12 cellular contexts compared by ENCODE assay signal in the genomic region with DNA sequence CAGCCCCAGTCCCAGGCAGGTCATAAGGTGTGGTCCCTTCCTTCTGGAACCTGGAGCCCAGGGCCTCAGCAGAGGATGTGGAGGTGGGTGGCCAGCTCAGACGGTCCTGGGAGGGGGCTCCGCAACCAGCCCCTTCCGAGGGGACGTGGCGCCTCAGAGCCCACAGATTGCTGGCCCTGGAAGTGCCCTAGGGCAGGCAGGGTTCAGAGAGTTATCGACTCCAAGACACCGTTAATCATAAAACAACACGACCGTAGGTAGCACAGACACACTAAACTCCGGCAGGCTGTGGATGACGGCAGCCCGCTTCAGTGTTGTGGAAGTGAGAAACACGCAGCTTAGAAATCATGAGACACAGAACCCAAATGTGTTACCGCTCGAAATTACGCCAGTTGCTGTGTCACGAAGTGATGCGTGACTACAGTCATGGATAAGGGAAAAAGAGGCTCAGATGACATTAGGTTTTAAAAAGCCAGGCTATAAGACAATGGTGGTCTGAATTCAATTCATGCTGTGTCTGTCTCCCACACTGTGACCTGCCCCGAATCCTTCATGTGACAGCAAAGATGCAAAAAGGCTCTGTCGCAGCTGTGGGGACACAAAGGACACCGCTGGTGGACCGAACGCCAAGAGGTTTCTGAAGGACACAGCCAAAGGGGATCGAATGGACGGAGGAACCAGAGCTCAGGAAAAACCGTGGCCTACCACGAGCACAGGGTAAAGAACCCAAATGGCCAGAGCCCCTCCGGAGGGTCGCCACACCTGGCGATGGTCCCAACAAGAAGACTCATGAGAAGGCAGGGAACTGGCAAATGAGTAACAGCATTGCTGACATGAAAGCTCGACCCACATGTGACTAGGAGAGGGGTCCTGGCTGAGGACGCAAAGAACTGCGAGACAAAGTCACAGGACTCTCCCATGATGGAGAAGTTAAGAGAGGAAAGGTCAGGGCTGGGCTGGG. TPM values are rescaled to one million over a fixed set of nuclear protein-coding genes. Genes with fewer than 3 reads are reported as not detected.
A peak's percentile ranks its signal among the peaks of the same experiment; 100 is the strongest.
DNase-seq lines count a peak whose midpoint lies in the region; ATAC-seq, FAIRE-seq and TF ChIP-seq lines count a peak whose summit lies in the region.
"Had no signal": no experiment of that assay in that cellular context is flagged by ENCODE, and none has a peak within 500 bp of the region (broad histone marks: within the 10 kb centered on the region; RNA-seq: fewer than 3 reads in every experiment).

No MANE protein-coding gene starts in this region.

- POLR2A ChIA-PET in HepG2 (lab: Yijun Ruan, JAX): interaction anchor here (0.5 to 1.1 kb wide), 2 partner anchors 93 to 108 kb away, joined by 3 read pairs; no protein-coding TSS in a partner anchor
- POLR2A ChIA-PET in activated CD8-positive, alpha-beta T cell treated with anti-CD3 and anti-CD28 coated beads, Interleukin-2, amount 10 ng/mL, durations not matched to agents 7 days and 5 days (lab: Charles Lee): interaction anchor here (1.1 to 1.5 kb wide), 2 partner anchors 18 to 54 kb away, joined by 3 to 4 read pairs; partner anchors contain the start of genes PTTG1IP and UBE2G2

- no peaks in the 10 kb centered on the region for H3K27me3 ChIP-seq in HepG2 (ENCODE audit: control insufficient read depth in 1 of 2, insufficient read depth in 2 of 2, low read length in 2 of 2)
- no peaks in the 10 kb centered on the region for H3K27me3 ChIP-seq in right lobe of liver
- no peaks in the 10 kb centered on the region for H3K27me3 ChIP-seq in lower lobe of right lung (ENCODE audit: low read depth)
- H3K27me3 ChIP-seq in testis: no peaks in the 10 kb centered on the region

- peaks cover 5% of the 10 kb centered on the region for H3K36me3 Mint-ChIP-seq in activated CD8-positive, alpha-beta T cell treated with anti-CD3 and anti-CD28 coated beads, Interleukin-2, amount 10 ng/mL, durations not matched to agents 7 days and 5 days (ENCODE audit: low read depth)

- H3K36me3 ChIP-seq in HepG2 (replicated peaks in 1 of 2; ENCODE audit: control insufficient read depth in 1 of 2, insufficient read depth in 2 of 2, low read length in 2 of 2) (peaks cover 0 to 1% of the 10 kb centered on the region in 2 experiments; a peak in 3 of 5 replicates), right lobe of liver (no peaks in the 10 kb centered on the region), lower lobe of right lung (no peaks in the 10 kb centered on the region), testis (ENCODE audit: low read depth, missing control alignments) (no peaks in the 10 kb centered on the region)

- no peak overlapping the region for H3K27ac ChIP-seq in HepG2 (ENCODE audit: extremely low read length, insufficient read depth, low read length)
- no peak overlapping the region for H3K27ac ChIP-seq in right lobe of liver
- H3K27ac ChIP-seq in lower lobe of right lung: peak overlapping the region; percentile 94
- peak overlapping the region; percentile 90 to 93 for H3K27ac ChIP-seq in testis

- DNase-seq in HepG2 (ENCODE audit: low spot score) (no peak), right lobe of liver (no peak), lower lobe of right lung (no peak), testis (no peak), hepatic stellate cell (ENCODE audit: low spot score) (no peak)
- DNase-seq in activated CD8-positive, alpha-beta T cell treated with anti-CD3 and anti-CD28 coated beads, Interleukin-2, amount 10 ng/mL, durations not matched to agents 7 days and 5 days: no peak
- DNase-seq: activated CD4-positive, alpha-beta T cell treated with anti-CD3 and anti-CD28 coated beads, Interleukin-2, amount 50 U/mL, for 4 hours; DMS79; midbrain; NCI-H1105 treated with DMSO at 0.1 percent for 48 hours had no signal

- H3K4me1 Mint-ChIP-seq in activated CD8-positive, alpha-beta T cell treated with anti-CD3 and anti-CD28 coated beads, Interleukin-2, amount 10 ng/mL, durations not matched to agents 7 days and 5 days (ENCODE audit: low read depth): peaks cover 17% of the 10 kb centered on the region

- H2AFZ ChIP-seq in HepG2 (ENCODE audit: low read length): no peak overlapping the region

- no peak overlapping the region for H3K9ac ChIP-seq in HepG2 (ENCODE audit: insufficient read depth, low read depth, low read length)

- no peak for TF ChIP-seq EP300 in HepG2 (IDR thresholded peaks at IDR 0.05; ENCODE audit: low read depth in 2 of 2, low read length in 2 of 2)
- no peak for TF ChIP-seq EP300 in HepG2 (CRISPR knock-in tag; IDR thresholded peaks at IDR 0.05; ENCODE audit: borderline replicate concordance)

- peak overlapping the region; percentile 80; the same call in 1 of the 2 replicates for H3K4me2 ChIP-seq in HepG2 (ENCODE audit: low read depth, low read length)

- H3K27ac Mint-ChIP-seq in activated CD8-positive, alpha-beta T cell treated with anti-CD3 and anti-CD28 coated beads, Interleukin-2, amount 10 ng/mL, durations not matched to agents 7 days and 5 days: peak overlapping the region; percentile 64

- H3K9me3 Mint-ChIP-seq in activated CD8-positive, alpha-beta T cell treated with anti-CD3 and anti-CD28 coated beads, Interleukin-2, amount 10 ng/mL, durations not matched to agents 7 days and 5 days (ENCODE audit: insufficient read depth): peaks cover 20% of the 10 kb centered on the region

- 93% methylated on average over 30 of the region's 33 CpGs for WGBS in HepG2 (ENCODE audit: low lambda C conversion rate)
- WGBS in right lobe of liver (ENCODE audit: insufficient coverage, low coverage, low lambda C conversion rate, missing lambda C conversion rate): 96% methylated on average over 25 of the region's 33 CpGs
- 83 to 85% methylated on average over 30 to 33 of the region's 33 CpGs for WGBS in testis, 2 donors

- H3K4me3 ChIP-seq in HepG2 (replicated peaks in 1 of 3; ENCODE audit: insufficient read depth in 1 of 3, low read depth in 2 of 3, low read length in 3 of 3): peak overlapping the region in 1 of 3 experiments; percentile 88; a peak in 2 of 6 replicates
- H3K4me3 ChIP-seq in right lobe of liver: no peak overlapping the region
- H3K4me3 ChIP-seq in lower lobe of right lung: no peak overlapping the region
- peak overlapping the region; percentile 83 for H3K4me3 ChIP-seq in testis

- TF ChIP-seq RAD21 in HepG2 (CRISPR knock-in tag; IDR thresholded peaks at IDR 0.05): no peak

- ATAC-seq in HepG2 (no peak), right lobe of liver (no peak), lower lobe of right lung (no peak), GM18909 (IDR thresholded peaks at IDR 0.05; ENCODE audit: poor library complexity, unreplicated experiment) (no peak), HG02642 (IDR thresholded peaks at IDR 0.05; ENCODE audit: poor library complexity, unreplicated experiment) (no peak)
- no peak for ATAC-seq in activated CD8-positive, alpha-beta T cell treated with anti-CD3 and anti-CD28 coated beads, Interleukin-2, amount 10 ng/mL, durations not matched to agents 7 days and 5 days

- peaks cover 8% of the 10 kb centered on the region; the same call in 1 of the 2 replicates for H4K20me1 ChIP-seq in HepG2 (ENCODE audit: insufficient read depth, low read length)

- peak overlapping the region; percentile 51 for H3K4me3 Mint-ChIP-seq in activated CD8-positive, alpha-beta T cell treated with anti-CD3 and anti-CD28 coated beads, Interleukin-2, amount 10 ng/mL, durations not matched to agents 7 days and 5 days

- TF ChIP-seq CTCF in HepG2 (CRISPR knock-in tag; IDR thresholded peaks at IDR 0.05) (no peak), right lobe of liver (IDR thresholded peaks at IDR 0.05) (no peak), lower lobe of right lung (IDR thresholded peaks at IDR 0.05) (no peak), testis (IDR thresholded peaks at IDR 0.05) (no peak)

- H3K9me3 ChIP-seq in HepG2 (ENCODE audit: low read length) (peaks cover 22% of the 10 kb centered on the region), right lobe of liver (peaks cover 0 to 3% (median 0%) of the 10 kb centered on the region in 4 donors), lower lobe of right lung (peaks cover 21% of the 10 kb centered on the region), testis (no peaks in the 10 kb centered on the region)

- TF ChIP-seq POLR2A in HepG2 (IDR thresholded peaks at IDR 0.05; ENCODE audit: insufficient read depth in 1 of 2, low read depth in 2 of 2, low read length in 2 of 2): no peak
- TF ChIP-seq POLR2A in right lobe of liver (IDR thresholded peaks at IDR 0.05): no peak
- no peak for TF ChIP-seq POLR2A in testis (IDR thresholded peaks at IDR 0.05)

- H3K27me3 Mint-ChIP-seq in activated CD8-positive, alpha-beta T cell treated with anti-CD3 and anti-CD28 coated beads, Interleukin-2, amount 10 ng/mL, durations not matched to agents 7 days and 5 days (ENCODE audit: low read depth): peaks cover 5% of the 10 kb centered on the region

- peaks cover 23% of the 10 kb centered on the region for H3K79me2 ChIP-seq in HepG2 (ENCODE audit: insufficient read depth, low read length)

- intact Hi-C loops in HepG2 (cut with micrococcal nuclease; ENCODE audit: unreplicated experiment): no loop called here
- intact Hi-C loops in right lobe of liver (cut with DNase I): loop anchor here in 1 of 2 donors (10.0 kb wide), 1 partner anchor 115 kb away; no protein-coding TSS in a partner anchor
- intact Hi-C loops in lower lobe of right lung (cut with DNase I): no loop called here
- intact Hi-C loops in testis (cut with DNase I; ENCODE audit: low total_unique reads): loop anchor here (5.0 to 10.0 kb wide), 2 partner anchors 53 to 115 kb away; partner anchors contain the start of gene PTTG1IP

- FAIRE-seq in HepG2 (lab: Jason Lieb, UNC): no peak

- CTCF ChIA-PET in HepG2 (lab: Yijun Ruan, JAX; ENCODE audit: low intra/inter-chr PET ratio, low total read pairs): no interaction called here
- CTCF ChIA-PET in activated CD8-positive, alpha-beta T cell treated with anti-CD3 and anti-CD28 coated beads, Interleukin-2, amount 10 ng/mL, durations not matched to agents 7 days and 5 days (lab: Charles Lee): interaction anchor here (1.0 kb wide), 1 partner anchor 481 kb away, joined by 3 read pairs; the partner anchor contains the start of gene CFAP410

- H3K4me1 ChIP-seq in HepG2 (ENCODE audit: insufficient read depth, low read length): peaks cover 34% of the 10 kb centered on the region
- peaks cover 0 to 8% (median 2%) of the 10 kb centered on the region in 4 donors for H3K4me1 ChIP-seq in right lobe of liver
- peaks cover 38% of the 10 kb centered on the region for H3K4me1 ChIP-seq in lower lobe of right lung
- H3K4me1 ChIP-seq in testis: peaks cover 12% of the 10 kb centered on the region

- no TSS peak for BruUV-seq in HepG2 (replicated peaks; lab: Mats Ljungman, UMichigan)

- in situ Hi-C loops in HepG2 (cut with HindIII; ENCODE audit: extremely low pct_ligation_motif_present, low pct_unique_long_range_greater_than_20kb): no loop called here

RNA-seq across cellular contexts. Expression of gene SUMO3, which starts 1.7 kb away (rescaled TPM):
- total RNA-seq in HepG2 (2016; rRNA removed; fragmentation: Illumina TruSeq; extraction: Trizol) (92.4 and 111 TPM in 2 replicates), right lobe of liver (10 to 100 TPM; 33.4 to 41.2 (median 36.6) TPM), lower lobe of right lung (88.2 TPM), testis (10 to 100 TPM; 69.9 to 87.9 TPM)
- total RNA-seq in HepG2 (2016; cell fraction: cytosol; rRNA removed; fragmentation: Illumina TruSeq; extraction: Trizol; ENCODE audit: low read depth): 75.4 and 89.7 TPM in 2 replicates
- total RNA-seq in HepG2 (2016; cell fraction: insoluble cytoplasmic fraction; rRNA removed; fragmentation: Illumina TruSeq; extraction: Trizol): 95.7 and 103 TPM in 2 replicates
- 169 and 187 TPM in 2 replicates for total RNA-seq in HepG2 (2016; cell fraction: membrane; rRNA removed; fragmentation: Illumina TruSeq; extraction: Trizol)
- 37.2 and 43.4 TPM in 2 replicates for total RNA-seq in HepG2 (2016; cell fraction: nucleus; rRNA removed; fragmentation: Illumina TruSeq; extraction: Trizol)
- polyA plus RNA-seq in HepG2 (2011; rRNA removed) (46.6 and 51.4 TPM in 2 replicates), testis (ENCODE audit: insufficient read depth, low read depth, low replicate concordance) (93.0 TPM)
- 69.8 and 78.7 TPM in 2 replicates for polyA plus RNA-seq in HepG2 (2011; cell fraction: cytosol; rRNA removed)
- 23.1 and 24.9 TPM in 2 replicates for polyA plus RNA-seq in HepG2 (2011; cell fraction: nucleus; rRNA removed)
- polyA plus RNA-seq in HepG2 (2012): 80.3 and 83.9 TPM in 2 replicates
- polyA plus RNA-seq in HepG2 (2016; cell fraction: cytosol; fragmentation: Illumina TruSeq; extraction: Trizol; ENCODE audit: low read depth): 129 and 158 TPM in 2 replicates
- 154 and 159 TPM in 2 replicates for polyA plus RNA-seq in HepG2 (2016; cell fraction: insoluble cytoplasmic fraction; fragmentation: Illumina TruSeq; extraction: Trizol; ENCODE audit: low read depth)
- polyA plus RNA-seq in HepG2 (2016; cell fraction: membrane; fragmentation: Illumina TruSeq; extraction: Trizol; ENCODE audit: low read depth): 228 and 251 TPM in 2 replicates
- polyA plus RNA-seq in HepG2 (2016; cell fraction: nucleus; fragmentation: Illumina TruSeq; extraction: Trizol; ENCODE audit: insufficient read depth, low read depth): 69.6 and 74.5 TPM in 2 replicates
- 52.3 and 76.3 TPM in 2 replicates for polyA minus RNA-seq in HepG2 (2011; rRNA and poly(A)+ RNA removed; ENCODE audit: low replicate concordance)
- 36.4 and 40.4 TPM in 2 replicates for polyA minus RNA-seq in HepG2 (2011; cell fraction: cytosol; rRNA and poly(A)+ RNA removed)
- 19.8 and 23.2 TPM in 2 replicates for polyA minus RNA-seq in HepG2 (2011; cell fraction: nucleus; rRNA and poly(A)+ RNA removed)
- 100 to 1,000 TPM in 1 of 2 experiments, 10 to 100 TPM in 1; 98.8 to 102 TPM for total RNA-seq in activated CD8-positive, alpha-beta T cell treated with anti-CD3 and anti-CD28 coated beads, Interleukin-2, amount 10 ng/mL, durations not matched to agents 7 days and 5 days

RNA-seq across cellular contexts. Expression of gene UBE2G2, which starts 17.9 kb away (rescaled TPM):
- total RNA-seq in HepG2 (2016; rRNA removed; fragmentation: Illumina TruSeq; extraction: Trizol) (55.4 and 62.0 TPM in 2 replicates), right lobe of liver (10 to 100 TPM; 41.5 to 54.6 (median 49.9) TPM), lower lobe of right lung (76.9 TPM), testis (10 to 100 TPM; 73.6 to 82.8 TPM)
- total RNA-seq in HepG2 (2016; cell fraction: cytosol; rRNA removed; fragmentation: Illumina TruSeq; extraction: Trizol; ENCODE audit: low read depth): 6.2 and 7.8 TPM in 2 replicates
- total RNA-seq in HepG2 (2016; cell fraction: insoluble cytoplasmic fraction; rRNA removed; fragmentation: Illumina TruSeq; extraction: Trizol): 55.6 and 59.2 TPM in 2 replicates
- 24.1 and 25.4 TPM in 2 replicates for total RNA-seq in HepG2 (2016; cell fraction: membrane; rRNA removed; fragmentation: Illumina TruSeq; extraction: Trizol)
- 58.4 and 64.5 TPM in 2 replicates for total RNA-seq in HepG2 (2016; cell fraction: nucleus; rRNA removed; fragmentation: Illumina TruSeq; extraction: Trizol)
- polyA plus RNA-seq in HepG2 (2011; rRNA removed) (92.0 and 106 TPM in 2 replicates), testis (ENCODE audit: insufficient read depth, low read depth, low replicate concordance) (38.9 TPM)
- 65.4 and 70.1 TPM in 2 replicates for polyA plus RNA-seq in HepG2 (2011; cell fraction: cytosol; rRNA removed)
- 159 and 211 TPM in 2 replicates for polyA plus RNA-seq in HepG2 (2011; cell fraction: nucleus; rRNA removed)
- polyA plus RNA-seq in HepG2 (2012): 63.5 and 84.4 TPM in 2 replicates
- polyA plus RNA-seq in HepG2 (2016; cell fraction: cytosol; fragmentation: Illumina TruSeq; extraction: Trizol; ENCODE audit: low read depth): 6.2 and 8.1 TPM in 2 replicates
- polyA plus RNA-seq in HepG2 (2016; cell fraction: insoluble cytoplasmic fraction; fragmentation: Illumina TruSeq; extraction: Trizol; ENCODE audit: low read depth): 70.2 and 76.6 TPM in 2 replicates
- polyA plus RNA-seq in HepG2 (2016; cell fraction: membrane; fragmentation: Illumina TruSeq; extraction: Trizol; ENCODE audit: low read depth): 18.6 and 20.2 TPM in 2 replicates
- 135 and 144 TPM in 2 replicates for polyA plus RNA-seq in HepG2 (2016; cell fraction: nucleus; fragmentation: Illumina TruSeq; extraction: Trizol; ENCODE audit: insufficient read depth, low read depth)
- polyA minus RNA-seq in HepG2 (2011; rRNA and poly(A)+ RNA removed; ENCODE audit: low replicate concordance): 53.7 and 134 TPM in 2 replicates
- polyA minus RNA-seq in HepG2 (2011; cell fraction: cytosol; rRNA and poly(A)+ RNA removed): 25.8 and 27.2 TPM in 2 replicates
- polyA minus RNA-seq in HepG2 (2011; cell fraction: nucleus; rRNA and poly(A)+ RNA removed): 110 and 138 TPM in 2 replicates
- 10 to 100 TPM; 85.5 to 86.0 TPM for total RNA-seq in activated CD8-positive, alpha-beta T cell treated with anti-CD3 and anti-CD28 coated beads, Interleukin-2, amount 10 ng/mL, durations not matched to agents 7 days and 5 days

RNA-seq across cellular contexts. Expression of gene PTTG1IP, which starts 53.9 kb away (rescaled TPM):
- total RNA-seq in HepG2 (2016; rRNA removed; fragmentation: Illumina TruSeq; extraction: Trizol) (89.4 and 161 TPM in 2 replicates), right lobe of liver (100 to 1,000 TPM in 3 of 6 experiments, 10 to 100 TPM in 3; 54.3 to 195 (median 140) TPM), lower lobe of right lung (209 TPM), testis (100 to 1,000 TPM; 190 to 195 TPM)
- 42.7 and 52.7 TPM in 2 replicates for total RNA-seq in HepG2 (2016; cell fraction: cytosol; rRNA removed; fragmentation: Illumina TruSeq; extraction: Trizol; ENCODE audit: low read depth)
- total RNA-seq in HepG2 (2016; cell fraction: insoluble cytoplasmic fraction; rRNA removed; fragmentation: Illumina TruSeq; extraction: Trizol): 93.0 and 159 TPM in 2 replicates
- total RNA-seq in HepG2 (2016; cell fraction: membrane; rRNA removed; fragmentation: Illumina TruSeq; extraction: Trizol): 72.6 and 73.1 TPM in 2 replicates
- 137 and 161 TPM in 2 replicates for total RNA-seq in HepG2 (2016; cell fraction: nucleus; rRNA removed; fragmentation: Illumina TruSeq; extraction: Trizol)
- polyA plus RNA-seq in HepG2 (2011; rRNA removed) (700 and 734 TPM in 2 replicates), testis (ENCODE audit: insufficient read depth, low read depth, low replicate concordance) (171 TPM)
- 548 and 662 TPM in 2 replicates for polyA plus RNA-seq in HepG2 (2011; cell fraction: cytosol; rRNA removed)
- polyA plus RNA-seq in HepG2 (2011; cell fraction: nucleus; rRNA removed): 529 and 555 TPM in 2 replicates
- 435 and 453 TPM in 2 replicates for polyA plus RNA-seq in HepG2 (2012)
- 22.2 and 24.3 TPM in 2 replicates for polyA plus RNA-seq in HepG2 (2016; cell fraction: cytosol; fragmentation: Illumina TruSeq; extraction: Trizol; ENCODE audit: low read depth)
- 90.0 and 95.3 TPM in 2 replicates for polyA plus RNA-seq in HepG2 (2016; cell fraction: insoluble cytoplasmic fraction; fragmentation: Illumina TruSeq; extraction: Trizol; ENCODE audit: low read depth)
- 47.9 and 49.9 TPM in 2 replicates for polyA plus RNA-seq in HepG2 (2016; cell fraction: membrane; fragmentation: Illumina TruSeq; extraction: Trizol; ENCODE audit: low read depth)
- polyA plus RNA-seq in HepG2 (2016; cell fraction: nucleus; fragmentation: Illumina TruSeq; extraction: Trizol; ENCODE audit: insufficient read depth, low read depth): 267 and 281 TPM in 2 replicates
- 110 and 581 TPM in 2 replicates for polyA minus RNA-seq in HepG2 (2011; rRNA and poly(A)+ RNA removed; ENCODE audit: low replicate concordance)
- 491 and 595 TPM in 2 replicates for polyA minus RNA-seq in HepG2 (2011; cell fraction: cytosol; rRNA and poly(A)+ RNA removed)
- polyA minus RNA-seq in HepG2 (2011; cell fraction: nucleus; rRNA and poly(A)+ RNA removed): 203 and 242 TPM in 2 replicates
- 10 to 100 TPM; 54.9 to 55.2 TPM for total RNA-seq in activated CD8-positive, alpha-beta T cell treated with anti-CD3 and anti-CD28 coated beads, Interleukin-2, amount 10 ng/mL, durations not matched to agents 7 days and 5 days

Comparison
In these comparisons a context has a peak if more than half of its experiments do, and no peak if none do; other contexts are left out.
1. H3K27ac ChIP-seq: peak in lower lobe of right lung (single experiment) and testis (2 of 2); none in HepG2 (single experiment) and right lobe of liver (0 of 3).
2. H3K4me3 ChIP-seq: peak in testis (2 of 2); none in right lobe of liver (0 of 3) and lower lobe of right lung (single experiment).